1 cellular context compared by ENCODE assay signal in genomic region chr3:14057701-14058100, GRCh38.
TF ChIP-seq lines count a peak whose summit lies in the region.

No MANE protein-coding gene starts in this region.

TF ChIP-seq in K562, 482 proteins besides CTCF, POLR2A, EP300 and RAD21 (continued from another document):
- TF ChIP-seq C11orf30 (IDR thresholded peaks at IDR 0.05; ENCODE audit: low read depth) (peak; percentile 81), POLR3A (IDR thresholded peaks at IDR 0.05; ENCODE audit: borderline replicate concordance, extremely low read depth, insufficient read depth, insufficient read length) (no peak), YY1 (IDR thresholded peaks at IDR 0.05; ENCODE audit: borderline replicate concordance in 1 of 3, control insufficient read depth in 1 of 3, extremely low read depth in 1 of 3, insufficient read depth in 3 of 3, insufficient read length in 1 of 3, insufficient replicate concordance in 2 of 3, low read depth in 1 of 3, low read length in 2 of 3) (peak in 1 of 3 experiments; percentile 25)
- TF ChIP-seq, protein P1, sequence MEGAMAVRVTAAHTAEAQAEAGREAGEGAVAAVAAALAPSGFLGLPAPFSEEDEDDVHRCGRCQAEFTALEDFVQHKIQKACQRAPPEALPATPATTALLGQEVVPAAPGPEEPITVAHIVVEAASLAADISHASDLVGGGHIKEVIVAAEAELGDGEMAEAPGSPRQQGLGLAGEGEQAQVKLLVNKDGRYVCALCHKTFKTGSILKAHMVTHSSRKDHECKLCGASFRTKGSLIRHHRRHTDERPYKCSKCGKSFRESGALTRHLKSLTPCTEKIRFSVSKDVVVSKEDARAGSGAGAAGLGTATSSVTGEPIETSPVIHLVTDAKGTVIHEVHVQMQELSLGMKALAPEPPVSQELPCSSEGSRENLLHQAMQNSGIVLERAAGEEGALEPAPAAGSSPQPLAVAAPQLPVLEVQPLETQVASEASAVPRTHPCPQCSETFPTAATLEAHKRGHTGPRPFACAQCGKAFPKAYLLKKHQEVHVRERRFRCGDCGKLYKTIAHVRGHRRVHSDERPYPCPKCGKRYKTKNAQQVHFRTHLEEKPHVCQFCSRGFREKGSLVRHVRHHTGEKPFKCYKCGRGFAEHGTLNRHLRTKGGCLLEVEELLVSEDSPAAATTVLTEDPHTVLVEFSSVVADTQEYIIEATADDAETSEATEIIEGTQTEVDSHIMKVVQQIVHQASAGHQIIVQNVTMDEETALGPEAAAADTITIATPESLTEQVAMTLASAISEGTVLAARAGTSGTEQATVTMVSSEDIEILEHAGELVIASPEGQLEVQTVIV (CRISPR knock-in tag; IDR thresholded peaks at IDR 0.05; ENCODE audit: borderline replicate concordance) = no peak
